In the genomic region with DNA sequence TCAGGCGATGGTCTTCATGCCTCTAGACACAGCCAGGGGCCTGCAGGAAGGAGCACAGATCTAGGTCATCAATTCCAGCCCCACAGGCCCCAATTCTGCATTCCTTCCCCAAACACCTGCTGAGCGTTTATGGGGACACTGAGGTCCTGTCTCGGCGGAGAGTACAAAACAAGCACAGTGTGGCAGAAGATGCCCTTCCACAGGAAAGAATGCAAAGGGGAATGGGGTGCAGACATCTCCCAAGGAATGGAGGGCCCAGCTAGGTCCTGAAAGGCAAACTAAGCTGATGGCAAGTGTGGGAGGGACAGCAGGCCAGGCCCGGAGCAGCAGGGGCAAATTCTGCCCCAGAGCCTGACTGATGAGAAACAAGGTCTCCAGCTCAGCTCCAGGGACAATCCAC, we compare ENCODE assay signal across 14 cellular contexts. TPM values are rescaled to one million over a fixed set of nuclear protein-coding genes. Genes with fewer than 3 reads are reported as not detected.
DNase-seq lines count a peak whose midpoint lies in the region; ATAC-seq and TF ChIP-seq lines count a peak whose summit lies in the region.
"Had no signal": no experiment of that assay in that cellular context is flagged by ENCODE, and none has a peak within 500 bp of the region (broad histone marks: within the 10 kb centered on the region; RNA-seq: fewer than 3 reads in every experiment).

No MANE protein-coding gene starts in this region.

- no peaks in the 10 kb centered on the region for H3K9me3 Mint-ChIP-seq in type B pancreatic cell
- H3K9me3 Mint-ChIP-seq: CD8-positive, alpha-beta T cell had no signal

- no peaks in the 10 kb centered on the region for H3K36me3 Mint-ChIP-seq in type B pancreatic cell
- H3K36me3 Mint-ChIP-seq: CD8-positive, alpha-beta T cell had no signal

- H3K4me1 ChIP-seq in colonic mucosa = no peaks in the 10 kb centered on the region
- H3K4me1 ChIP-seq: Caco-2 had no signal

- H3K9me3 ChIP-seq in colonic mucosa = no peaks in the 10 kb centered on the region
- H3K9me3 ChIP-seq: Caco-2 had no signal

- peaks cover 16% of the 10 kb centered on the region for H3K27me3 Mint-ChIP-seq in type B pancreatic cell

- no peak for TF ChIP-seq CTCF in colonic mucosa (IDR thresholded peaks at IDR 0.05)
- TF ChIP-seq CTCF in type B pancreatic cell (conservative IDR thresholded peaks at IDR 0.05) = no peak
- no peak for TF ChIP-seq CTCF in GM10248 (IDR thresholded peaks at IDR 0.05; ENCODE audit: control extremely low read depth, extremely low read depth, low read depth, missing control alignments)

- no peak overlapping the region for H3K27ac ChIP-seq in colonic mucosa

- H3K27ac Mint-ChIP-seq in type B pancreatic cell = no peak overlapping the region
- H3K27ac Mint-ChIP-seq: CD8-positive, alpha-beta T cell had no signal

- ATAC-seq in HG03039 (IDR thresholded peaks at IDR 0.05; ENCODE audit: unreplicated experiment) (no peak), left colon (no peak)
- ATAC-seq: CD8-positive, alpha-beta T cell had no signal

- H3K36me3 ChIP-seq in H7 (replicated peaks; ENCODE audit: control insufficient read depth, insufficient read depth, low read length) (no peaks in the 10 kb centered on the region), colonic mucosa (no peaks in the 10 kb centered on the region)

- CTCF ChIA-PET in GM10248 (lab: Yijun Ruan, JAX) = interaction anchor here (1.7 kb wide), 1 partner anchor 101 kb away, joined by 4 read pairs; no protein-coding TSS in a partner anchor

- H3K9ac ChIP-seq in colonic mucosa (ENCODE audit: low read depth in 2 of 2, low read length in 2 of 2) = no peak overlapping the region

- POLR2A ChIA-PET in GM10248 (lab: Yijun Ruan, JAX) = no interaction called here

- intact Hi-C loops in colonic mucosa (cut with DNase I) (no loop called here), left colon (cut with DNase I, micrococcal nuclease) (no loop called here)

- DNase-seq in H7 = peak; percentile 8
- peak; percentile 6 for DNase-seq in colonic mucosa
- peak; percentile 4 for DNase-seq in iPS-NIHi7 (ENCODE audit: extremely low spot score)
- peak; percentile 16 for DNase-seq in type B pancreatic cell (ENCODE audit: extremely low spot score, unreplicated experiment)
- DNase-seq in left colon = no peak
- no peak for DNase-seq in COLO829 (ENCODE audit: low spot score)
- no peak for DNase-seq in GM10248 (ENCODE audit: extremely low spot score)
- DNase-seq: Caco-2, DND-41, GDM1 had no signal

- H3K4me3 Mint-ChIP-seq in type B pancreatic cell = no peak overlapping the region
- H3K4me3 Mint-ChIP-seq: CD8-positive, alpha-beta T cell had no signal

- H3K4me1 Mint-ChIP-seq in type B pancreatic cell (ENCODE audit: unreplicated experiment) = no peaks in the 10 kb centered on the region

- H3K27me3 ChIP-seq in H7 (ENCODE audit: control insufficient read depth, insufficient read depth, low read length) (no peaks in the 10 kb centered on the region), colonic mucosa (no peaks in the 10 kb centered on the region)

- H3K4me3 ChIP-seq in H7 (ENCODE audit: insufficient read depth, low read depth, low read length) (no peak overlapping the region), colonic mucosa (no peak overlapping the region)

RNA-seq across cellular contexts. Expression of gene S100A8, which starts 3.5 kb away (rescaled TPM):
- total RNA-seq in H7 (2014; rRNA removed; shearing (Covaris generic)) = not detected in 2 replicates
- total RNA-seq in colonic mucosa = 1 to 10 TPM in 1 of 2 donors, under 1 TPM in 1; 0.79 to 6.9 TPM
- 667 and 678 TPM in 2 replicates for total RNA-seq in type B pancreatic cell (ENCODE audit: low replicate concordance)
- 1 to 10 TPM; 1.2 to 6.7 TPM for total RNA-seq in left colon
- total RNA-seq: A172, Caco-2, H4 had no signal

RNA-seq across cellular contexts. Expression of gene S100A12, which starts 19.0 kb away (rescaled TPM):
- total RNA-seq in H7 (2014; rRNA removed; shearing (Covaris generic)) = not detected in 2 replicates
- not detected for total RNA-seq in colonic mucosa
- 0.62 TPM in 1 of 2 replicates, not detected in the other for total RNA-seq in type B pancreatic cell (ENCODE audit: low replicate concordance)
- under 1 TPM in 1 of 2 donors, not detected in 1; 0.85 TPM for total RNA-seq in left colon
- total RNA-seq: A172; Caco-2; CD8-positive, alpha-beta T cell; H4 had no signal

RNA-seq across cellular contexts. Expression of gene S100A7A, which starts 21.9 kb away (rescaled TPM):
- total RNA-seq in H7 (2014; rRNA removed; shearing (Covaris generic)) = not detected in 2 replicates
- total RNA-seq in colonic mucosa (not detected), type B pancreatic cell (ENCODE audit: low replicate concordance) (not detected in 2 replicates), left colon (not detected)
- total RNA-seq: A172; Caco-2; CD8-positive, alpha-beta T cell; H4 had no signal

RNA-seq across cellular contexts. Expression of gene S100A9, which starts 36.7 kb away (rescaled TPM):
- not detected in 2 replicates for total RNA-seq in H7 (2014; rRNA removed; shearing (Covaris generic))
- total RNA-seq in colonic mucosa = 10 to 100 TPM; 16.3 to 34.9 TPM
- total RNA-seq in type B pancreatic cell (ENCODE audit: low replicate concordance) = 1,065 and 1,707 TPM in 2 replicates
- 10 to 100 TPM in 1 of 2 donors, 1 to 10 TPM in 1; 9.2 to 21.0 TPM for total RNA-seq in left colon
- total RNA-seq: A172, Caco-2, H4 had no signal

RNA-seq across cellular contexts. Expression of gene PGLYRP4, which starts 45.8 kb away (rescaled TPM):
- not detected in 2 replicates for total RNA-seq in H7 (2014; rRNA removed; shearing (Covaris generic))
- total RNA-seq in colonic mucosa = not detected
- 4.4 and 5.9 TPM in 2 replicates for total RNA-seq in type B pancreatic cell (ENCODE audit: low replicate concordance)
- not detected for total RNA-seq in left colon
- total RNA-seq: A172; Caco-2; CD8-positive, alpha-beta T cell; H4 had no signal

Comparison
In these comparisons a context has a peak if more than half of its experiments do, and no peak if none do; other contexts are left out.
1. DNase-seq: peak in H7 (single experiment), colonic mucosa (single experiment), iPS-NIHi7 (single experiment) and type B pancreatic cell (single experiment); none in left colon (0 of 2), COLO829 (single experiment) and GM10248 (single experiment).
2. RNA of gene S100A8, which starts 3.5 kb away (total RNA-seq): 667 to 678 TPM in type B pancreatic cell; 0.79 to 6.9 TPM in colonic mucosa, 1.2 to 6.7 TPM in left colon and not detected in H7; every median in the first group is over 10 times any median in the second.